ENCODE assay signal across 8 cellular contexts in the genomic region with DNA sequence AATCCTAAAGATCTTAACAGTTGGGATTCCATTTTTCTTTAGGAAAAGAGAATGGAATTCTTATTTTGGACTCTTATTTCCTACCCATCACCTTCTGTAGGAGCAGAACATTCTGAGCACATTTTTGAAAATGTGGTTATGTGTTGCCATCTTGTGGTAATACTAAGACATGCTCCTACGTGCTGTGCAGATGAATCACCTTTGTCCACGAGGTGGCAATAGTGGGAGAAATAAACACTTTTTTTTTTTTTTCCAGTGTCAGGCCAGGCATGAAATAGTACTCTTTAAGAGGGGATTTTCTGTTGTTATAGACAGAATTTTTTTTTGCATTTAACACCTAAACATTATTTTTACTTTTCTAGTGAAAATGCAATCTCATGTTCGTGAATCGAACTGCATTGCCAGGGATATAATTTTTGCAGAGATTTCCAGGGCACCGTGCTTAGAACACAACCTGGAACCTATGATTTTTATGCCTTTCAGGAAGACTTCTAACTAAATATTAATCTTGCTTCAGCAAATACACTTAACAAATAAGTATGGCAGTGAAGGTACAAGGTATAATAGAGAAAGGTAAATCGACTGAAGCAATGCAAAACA.
DNase-seq lines count a peak whose midpoint lies in the region; ATAC-seq, FAIRE-seq and TF ChIP-seq lines count a peak whose summit lies in the region.

No MANE protein-coding gene starts in this region.

- peaks cover 5% of the 10 kb centered on the region for H3K27me3 Mint-ChIP-seq in T-helper 17 cell

- BruUV-seq in K562 (replicated peaks; lab: Mats Ljungman, UMichigan), result no TSS peak

- CTCF ChIA-PET in K562 (lab: Yijun Ruan, JAX; ENCODE audit: low intra/inter-chr PET ratio), result interaction anchor here (0.5 to 2.3 kb wide), 11 partner anchors 9 to 1673 kb away, joined by 3 to 12 read pairs (median 4); no protein-coding TSS in a partner anchor

- H3K27ac ChIP-seq in K562 (ENCODE audit: extremely low read depth, low read depth, low read length), result no peak overlapping the region
- no peak overlapping the region for H3K27ac ChIP-seq in iPS DF 6.9 (ENCODE audit: low read length)

- POLR2A ChIA-PET in K562 (lab: Yijun Ruan, JAX), result no interaction called here

- TF ChIP-seq CTCF in K562 (IDR thresholded peaks at IDR 0.05 in 2 of 3, conservative IDR thresholded peaks at IDR 0.05 in 1 of 3; ENCODE audit: insufficient read depth in 2 of 3, low read depth in 1 of 3, low read length in 3 of 3), result peak; percentile 89 to 100 (median 99)

- TF ChIP-seq RAD21 in K562 (CRISPR knock-in tag; conservative IDR thresholded peaks at IDR 0.05 in 1 of 2, IDR thresholded peaks at IDR 0.05 in 1 of 2), result peak; percentile 78 to 82

- H3K4me2 ChIP-seq in K562 (ENCODE audit: insufficient read depth, low read length), result no peak overlapping the region

- H3K36me3 ChIP-seq in K562 (ENCODE audit: control insufficient read depth, insufficient read depth, low read length) (no peaks in the 10 kb centered on the region), iPS DF 6.9 (ENCODE audit: control insufficient read depth, insufficient read depth, low read length) (no peaks in the 10 kb centered on the region)

- H3K4me1 ChIP-seq in K562 (replicated peaks in 1 of 2; ENCODE audit: control insufficient read depth in 2 of 2, insufficient read depth in 2 of 2, low read length in 2 of 2) (no peaks in the 10 kb centered on the region), iPS DF 6.9 (ENCODE audit: control insufficient read depth, insufficient read depth, low read length) (no peaks in the 10 kb centered on the region)

- peak; percentile 89 for FAIRE-seq in K562 (lab: Jason Lieb, UNC)

- ATAC-seq in GM18508 (IDR thresholded peaks at IDR 0.05; ENCODE audit: insufficient read depth, unreplicated experiment), result peak; percentile 90
- ATAC-seq in HG02970 (IDR thresholded peaks at IDR 0.05; ENCODE audit: low FRiP score, unreplicated experiment), result peak; percentile 87
- ATAC-seq in T-helper 17 cell, result peak; percentile 96
- peak; percentile 94 for ATAC-seq in K562

- H3K4me3 ChIP-seq in K562 (no peak overlapping the region), iPS DF 6.9 (ENCODE audit: low read length) (no peak overlapping the region)

- in situ Hi-C loops in ACHN (cut with HindIII; ENCODE audit: low pct_ligation_motif_present, low pct_unique_long_range_greater_than_20kb, low sequenced_read_pairs) (no loop called here), K562 (cut with MboI) (no loop called here)

- H3K27ac Mint-ChIP-seq in T-helper 17 cell, result no peak overlapping the region

- H3K36me3 Mint-ChIP-seq in T-helper 17 cell (ENCODE audit: low read depth), result no peaks in the 10 kb centered on the region

- no peak overlapping the region for H3K4me3 Mint-ChIP-seq in T-helper 17 cell

- H3K27me3 ChIP-seq in K562 (ENCODE audit: control insufficient read depth in 2 of 2, insufficient read depth in 2 of 2, low read length in 2 of 2) (no peaks in the 10 kb centered on the region), iPS DF 6.9 (ENCODE audit: control insufficient read depth, insufficient read depth, low read length) (no peaks in the 10 kb centered on the region)

- H3K9ac ChIP-seq in K562 (ENCODE audit: insufficient read depth in 1 of 2, low read depth in 2 of 2, low read length in 2 of 2), result no peak overlapping the region

- H2AFZ ChIP-seq in K562 (ENCODE audit: low read depth, low read length), result no peak overlapping the region

- 19% methylated on average over 6 of the region's 6 CpGs for WGBS in K562 (ENCODE audit: insufficient coverage, low coverage, missing lambda C conversion rate)
- WGBS in iPS DF 6.9 (ENCODE audit: insufficient coverage, insufficient read length), result no CpG with 5 or more reads among the region's 6 CpGs

- no peaks in the 10 kb centered on the region for H3K79me2 ChIP-seq in K562 (ENCODE audit: control insufficient read depth, insufficient read depth, low read length)

- no peak for TF ChIP-seq POLR2A in K562 (conservative IDR thresholded peaks at IDR 0.05)

- H4K20me1 ChIP-seq in K562 (replicated peaks; ENCODE audit: control insufficient read depth, insufficient read depth, low read length), result no peaks in the 10 kb centered on the region

- H3K4me1 Mint-ChIP-seq in T-helper 17 cell, result no peaks in the 10 kb centered on the region

- DNase-seq in ACHN, result peak; percentile 79
- DNase-seq in NCI-H1694 (lab: John Stamatoyannopoulos, UW), result peak; percentile 88
- peak in 2 of 3 donors; percentile 26 to 51 for DNase-seq in T-helper 17 cell
- DNase-seq in K562 (ENCODE audit: extremely low read depth in 1 of 4, low spot score in 3 of 4), result peak; percentile 38 to 71 (median 45)
- peak; percentile 55 for DNase-seq in iPS DF 6.9 (ENCODE audit: low read depth, low spot score)
- DNase-seq in stimulated activated CD4-positive, alpha-beta T cell treated with anti-CD3 and anti-CD28 coated beads, Interleukin-15, amount 100 ng/mL, for 48 hours (ENCODE audit: low read depth in 2 of 2), result peak; percentile 16 to 25

- TF ChIP-seq EP300 in K562 (IDR thresholded peaks at IDR 0.05; ENCODE audit: low read length), result no peak

- no peaks in the 10 kb centered on the region for H3K9me3 ChIP-seq in T-helper 17 cell (ENCODE audit: control insufficient read depth, low read length, poor library complexity, severe bottlenecking)
- no peaks in the 10 kb centered on the region for H3K9me3 ChIP-seq in K562 (replicated peaks; ENCODE audit: control insufficient read depth, insufficient read depth, low read depth, low read length)
- no peaks in the 10 kb centered on the region for H3K9me3 ChIP-seq in iPS DF 6.9 (ENCODE audit: control insufficient read depth, insufficient read depth, low read length)

- H3K9me1 ChIP-seq in K562 (ENCODE audit: control insufficient read depth, insufficient read depth, low read length), result no peaks in the 10 kb centered on the region

- intact Hi-C loops in K562 (cut with micrococcal nuclease), result loop anchor here (5.0 to 10.0 kb wide), 4 partner anchors 725 to 1435 kb away; no protein-coding TSS in a partner anchor

TF ChIP-seq in K562, 482 proteins besides CTCF, POLR2A, EP300 and RAD21:
- no peak for TF ChIP-seq TBL1XR1 (IDR thresholded peaks at IDR 0.05; ENCODE audit: low read length in 2 of 2)
- 0 out of 2 replicates have a peak, but pooled peaks have one; percentile 24 for TF ChIP-seq MYC (IDR thresholded peaks at IDR 0.05; ENCODE audit: low read depth, low read length)
- no peak for TF ChIP-seq MYC (CRISPR knock-in tag; IDR thresholded peaks at IDR 0.05; ENCODE audit: borderline replicate concordance, low read depth)
- peak; percentile 63 for TF ChIP-seq CREM (IDR thresholded peaks at IDR 0.05; ENCODE audit: low read depth)
- TF ChIP-seq, protein P1, sequence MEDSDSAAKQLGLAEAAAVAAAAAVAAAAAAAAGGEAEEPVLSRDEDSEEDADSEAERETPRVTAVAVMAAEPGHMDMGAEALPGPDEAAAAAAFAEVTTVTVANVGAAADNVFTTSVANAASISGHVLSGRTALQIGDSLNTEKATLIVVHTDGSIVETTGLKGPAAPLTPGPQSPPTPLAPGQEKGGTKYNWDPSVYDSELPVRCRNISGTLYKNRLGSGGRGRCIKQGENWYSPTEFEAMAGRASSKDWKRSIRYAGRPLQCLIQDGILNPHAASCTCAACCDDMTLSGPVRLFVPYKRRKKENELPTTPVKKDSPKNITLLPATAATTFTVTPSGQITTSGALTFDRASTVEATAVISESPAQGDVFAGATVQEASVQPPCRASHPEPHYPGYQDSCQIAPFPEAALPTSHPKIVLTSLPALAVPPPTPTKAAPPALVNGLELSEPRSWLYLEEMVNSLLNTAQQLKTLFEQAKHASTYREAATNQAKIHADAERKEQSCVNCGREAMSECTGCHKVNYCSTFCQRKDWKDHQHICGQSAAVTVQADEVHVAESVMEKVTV (CRISPR knock-in tag; IDR thresholded peaks at IDR 0.05), result peak; percentile 73; the same call in 1 of the 2 replicates
- no peak for TF ChIP-seq EZH2 (IDR thresholded peaks at IDR 0.05; ENCODE audit: borderline replicate concordance, low read depth, low read length)
- peak; percentile 54 for TF ChIP-seq JUND (IDR thresholded peaks at IDR 0.05; ENCODE audit: borderline replicate concordance, low read depth, low read length)
- TF ChIP-seq JUND (tag; IDR thresholded peaks at IDR 0.05; ENCODE audit: borderline replicate concordance, low read depth, low read length), result no peak
- TF ChIP-seq ZFP30 (CRISPR knock-in tag; IDR thresholded peaks at IDR 0.05; ENCODE audit: borderline replicate concordance), result no peak
- TF ChIP-seq SMC3 (conservative IDR thresholded peaks at IDR 0.05; ENCODE audit: insufficient read depth, low read depth, low read length), result peak; percentile 91
- peak; percentile 95 for TF ChIP-seq ZNF764 (CRISPR knock-in tag; IDR thresholded peaks at IDR 0.05; ENCODE audit: low read depth)
- TF ChIP-seq, protein P2, sequence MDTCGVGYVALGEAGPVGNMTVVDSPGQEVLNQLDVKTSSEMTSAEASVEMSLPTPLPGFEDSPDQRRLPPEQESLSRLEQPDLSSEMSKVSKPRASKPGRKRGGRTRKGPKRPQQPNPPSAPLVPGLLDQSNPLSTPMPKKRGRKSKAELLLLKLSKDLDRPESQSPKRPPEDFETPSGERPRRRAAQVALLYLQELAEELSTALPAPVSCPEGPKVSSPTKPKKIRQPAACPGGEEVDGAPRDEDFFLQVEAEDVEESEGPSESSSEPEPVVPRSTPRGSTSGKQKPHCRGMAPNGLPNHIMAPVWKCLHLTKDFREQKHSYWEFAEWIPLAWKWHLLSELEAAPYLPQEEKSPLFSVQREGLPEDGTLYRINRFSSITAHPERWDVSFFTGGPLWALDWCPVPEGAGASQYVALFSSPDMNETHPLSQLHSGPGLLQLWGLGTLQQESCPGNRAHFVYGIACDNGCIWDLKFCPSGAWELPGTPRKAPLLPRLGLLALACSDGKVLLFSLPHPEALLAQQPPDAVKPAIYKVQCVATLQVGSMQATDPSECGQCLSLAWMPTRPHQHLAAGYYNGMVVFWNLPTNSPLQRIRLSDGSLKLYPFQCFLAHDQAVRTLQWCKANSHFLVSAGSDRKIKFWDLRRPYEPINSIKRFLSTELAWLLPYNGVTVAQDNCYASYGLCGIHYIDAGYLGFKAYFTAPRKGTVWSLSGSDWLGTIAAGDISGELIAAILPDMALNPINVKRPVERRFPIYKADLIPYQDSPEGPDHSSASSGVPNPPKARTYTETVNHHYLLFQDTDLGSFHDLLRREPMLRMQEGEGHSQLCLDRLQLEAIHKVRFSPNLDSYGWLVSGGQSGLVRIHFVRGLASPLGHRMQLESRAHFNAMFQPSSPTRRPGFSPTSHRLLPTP (IDR thresholded peaks at IDR 0.05; ENCODE audit: borderline replicate concordance, extremely low read depth, insufficient read length), result peak; percentile 25
- peak; percentile 99 for TF ChIP-seq ZNF384 (IDR thresholded peaks at IDR 0.05; ENCODE audit: low read depth, low read length)
- TF ChIP-seq KLF16 (IDR thresholded peaks at IDR 0.05), result peak; percentile 64; the same call in 1 of the 2 replicates

Comparison
In these comparisons a context has a peak if more than half of its experiments do, and no peak if none do; other contexts are left out.
1. DNase-seq: peak in every context shown above with its lines; median percentile 88 in NCI-H1694; 79 in ACHN; 55 in iPS DF 6.9; 45 in K562; 38 in T-helper 17 cell; 20 in stimulated activated CD4-positive, alpha-beta T cell treated with anti-CD3 and anti-CD28 coated beads, Interleukin-15, amount 100 ng/mL, for 48 hours.